8 cellular contexts compared by ENCODE assay signal in the genomic region with DNA sequence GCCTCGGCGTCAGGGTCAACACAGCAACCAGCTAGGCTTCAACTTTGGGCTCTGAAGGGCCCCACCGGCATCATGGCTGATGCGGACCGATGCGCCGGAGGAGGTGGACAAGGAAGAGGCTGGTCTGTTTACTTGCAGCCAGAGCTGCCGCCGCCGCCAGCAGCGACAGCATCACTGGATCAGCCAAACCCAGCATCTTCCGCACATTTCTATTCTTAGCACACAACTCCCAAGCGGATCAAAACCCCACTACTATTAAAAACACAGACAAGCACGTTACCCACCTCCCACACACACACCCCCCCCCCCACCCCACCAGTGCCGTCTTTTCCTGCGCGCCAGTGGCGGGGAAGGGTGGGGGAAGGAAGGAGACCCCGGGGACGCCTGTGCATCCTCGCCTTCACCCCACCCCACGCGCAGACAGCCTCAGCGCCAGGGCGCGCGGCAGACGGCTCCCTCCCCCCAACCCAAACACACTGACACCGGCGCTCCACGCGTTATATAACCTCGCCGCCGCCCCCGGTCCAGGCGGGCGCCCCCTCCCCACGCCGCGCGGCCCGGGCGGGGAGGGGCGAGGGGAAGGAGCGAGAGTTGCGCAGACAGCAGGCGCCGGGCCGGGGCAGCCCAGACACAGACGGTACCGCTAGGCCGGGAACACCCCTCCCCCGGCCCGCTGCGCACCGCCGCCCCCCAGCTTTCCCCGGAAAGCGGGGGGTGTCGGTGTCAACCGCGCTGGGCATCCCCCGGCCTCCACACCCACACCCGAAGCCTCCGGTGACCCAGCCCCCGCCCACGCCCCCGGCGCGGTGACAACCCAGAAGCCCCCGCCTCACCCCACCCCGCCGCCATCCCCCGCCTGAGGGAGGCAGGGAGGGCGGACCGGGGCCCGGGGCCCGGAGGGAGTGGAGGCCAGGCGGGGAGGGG. TPM values are rescaled to one million over a fixed set of nuclear protein-coding genes. Genes with fewer than 3 reads are reported as not detected.
DNase-seq lines count a peak whose midpoint lies in the region; ATAC-seq and TF ChIP-seq lines count a peak whose summit lies in the region.

No MANE protein-coding gene starts in this region.

- peak overlapping the region; percentile 99 for H3K4me3 Mint-ChIP-seq in nephron

- peak overlapping the region; percentile 94 to 96 (median 96) for H3K27ac Mint-ChIP-seq in nephron

- H3K27me3 Mint-ChIP-seq in nephron (ENCODE audit: low read depth), result peaks cover 12% of the 10 kb centered on the region

- no peaks in the 10 kb centered on the region for H3K9me2 ChIP-seq in PC-3 (replicated peaks; ENCODE audit: low read length)

- no peaks in the 10 kb centered on the region; the same call in 1 of the 2 replicates for H4K20me1 ChIP-seq in PC-3 (ENCODE audit: low read length)

- H3K36me3 ChIP-seq in PC-3 (ENCODE audit: low read depth, low read length), result no peaks in the 10 kb centered on the region

- peaks cover 29% of the 10 kb centered on the region for H3K4me1 ChIP-seq in PC-3 (ENCODE audit: insufficient read depth, low read length)

- BruUV-seq in PC-3 (replicated peaks; lab: Mats Ljungman, UMichigan), result TSS peak; percentile 66

- ATAC-seq in HG03342 (IDR thresholded peaks at IDR 0.05; ENCODE audit: unreplicated experiment) (peak; percentile 21), PC-3 (peak; percentile 42)

- peak overlapping the region; percentile 2 for H3K27ac ChIP-seq in PC-3 (ENCODE audit: low read length)

- no peak for TF ChIP-seq CTCF in PC-3 (conservative IDR thresholded peaks at IDR 0.05; ENCODE audit: low read depth, low read length)
- TF ChIP-seq CTCF in fibroblast of the aortic adventitia (IDR thresholded peaks at IDR 0.05; ENCODE audit: insufficient read depth, low read length), result no peak
- TF ChIP-seq CTCF in nephron (IDR thresholded peaks at IDR 0.05; ENCODE audit: unreplicated experiment in 3 of 3), result no peak

- CTCF ChIA-PET in PC-3 (lab: Charles Lee), result no interaction called here

- intact Hi-C loops in PC-3 (cut with micrococcal nuclease), result loop anchor here (1.0 to 10.0 kb wide), 6 partner anchors 139 to 505 kb away; no protein-coding TSS in a partner anchor

- no peaks in the 10 kb centered on the region for H3F3A ChIP-seq in PC-3 (ENCODE audit: low read length, unreplicated experiment)

- POLR2A ChIA-PET in PC-3 (lab: Charles Lee; ENCODE audit: unreplicated experiment), result interaction anchor here (0.6 to 1.1 kb wide), 7 partner anchors 27 to 1159 kb away, joined by 3 to 14 read pairs (median 4); no protein-coding TSS in a partner anchor

- no peaks in the 10 kb centered on the region for H3K36me3 Mint-ChIP-seq in nephron (ENCODE audit: low read depth)

- no peaks in the 10 kb centered on the region for H3K9me3 ChIP-seq in PC-3 (ENCODE audit: low read length)

- no peaks in the 10 kb centered on the region for H3K27me3 ChIP-seq in PC-3 (ENCODE audit: low read length)

- H2AFZ ChIP-seq in PC-3 (ENCODE audit: low read length), result peak overlapping the region; percentile 78

- peaks cover 48% of the 10 kb centered on the region for H3K79me2 ChIP-seq in PC-3 (ENCODE audit: low read length)

- H3K4me3 ChIP-seq in PC-3 (ENCODE audit: low read length) (peak overlapping the region; percentile 74), fibroblast of the aortic adventitia (ENCODE audit: low read depth, low read length) (peak overlapping the region; percentile 78)

- no peaks in the 10 kb centered on the region for H3K9me3 Mint-ChIP-seq in nephron

- H3K9ac ChIP-seq in PC-3 (ENCODE audit: low read length), result peak overlapping the region; percentile 46

- peak overlapping the region; percentile 89 for H3K4me2 ChIP-seq in PC-3 (ENCODE audit: low read length)

- DNase-seq in SIG-M5 treated with dmso at 0.1 percent for 504 hours (lab: John Stamatoyannopoulos, UW; ENCODE audit: unreplicated experiment) (peak; percentile 80), SIG-M5 (lab: John Stamatoyannopoulos, UW) (no peak), PC-3 (peak; percentile 62), fibroblast of the aortic adventitia (ENCODE audit: low read depth) (peak; percentile 67)
- DNase-seq in activated T-helper 9 cell treated with anti-CD3 and anti-CD28 coated beads, Interleukin-2, amount 50 U/mL, for 16 hours (ENCODE audit: low read depth), result peak; percentile 77
- DNase-seq in stimulated activated naive CD4-positive, alpha-beta T cell (lab: John Stamatoyannopoulos, UW), result peak; percentile 61 to 77 (median 73)

- peaks cover 9% of the 10 kb centered on the region for H3K4me1 Mint-ChIP-seq in nephron

RNA-seq across cellular contexts. Expression of a gene that starts 0.7 kb away (rescaled TPM):
- 18.7 and 24.6 TPM in 2 replicates for total RNA-seq in PC-3 (2014; rRNA removed)
- 36.6 and 44.6 TPM in 2 replicates for total RNA-seq in fibroblast of the aortic adventitia (ENCODE audit: low replicate concordance)
